14 cellular contexts compared by ENCODE assay signal in genomic region chr2:150853258-150853657, GRCh38.
DNase-seq lines count a peak whose midpoint lies in the region; ATAC-seq and TF ChIP-seq lines count a peak whose summit lies in the region.
"Had no signal": no experiment of that assay in that cellular context is flagged by ENCODE, and none has a peak within 500 bp of the region (broad histone marks: within the 10 kb centered on the region; RNA-seq: fewer than 3 reads in every experiment).

No MANE protein-coding gene starts in this region.

- TF ChIP-seq POLR2A in IMR-90 (IDR thresholded peaks at IDR 0.05; ENCODE audit: low read depth, low read length) = no peak

- H3K23ac ChIP-seq in IMR-90 (ENCODE audit: low read depth, low read length) = no peak overlapping the region

- H2AK9ac ChIP-seq in IMR-90 (replicated peaks; ENCODE audit: low read depth, low read length, poor library complexity) = no peak overlapping the region

- H3K4me3 ChIP-seq in IMR-90 (ENCODE audit: insufficient read depth, low read depth, low read length) = no peak overlapping the region
- H3K4me3 ChIP-seq: A549 had no signal

- no peaks in the 10 kb centered on the region for H3K9me1 ChIP-seq in IMR-90 (ENCODE audit: insufficient read depth, low read length)

- in situ Hi-C loops in IMR-90 (cut with MboI; ENCODE audit: low sequenced_read_pairs) = no loop called here

- H2BK20ac ChIP-seq in IMR-90 (ENCODE audit: low read depth, low read length) = no peak overlapping the region

- no peak overlapping the region for H2AFZ ChIP-seq in IMR-90 (replicated peaks; ENCODE audit: low read length, poor library complexity)

- no peaks in the 10 kb centered on the region for H4K20me1 ChIP-seq in IMR-90 (ENCODE audit: insufficient read depth, low read length)

- no peak overlapping the region for H2BK120ac ChIP-seq in IMR-90 (ENCODE audit: low read depth, low read length)

- no peak overlapping the region for H4K5ac ChIP-seq in IMR-90 (ENCODE audit: low read depth, low read length)

- H4K91ac ChIP-seq in IMR-90 (ENCODE audit: insufficient read depth, low read depth, low read length) = no peak overlapping the region

- no peak overlapping the region for H3K9ac ChIP-seq in IMR-90 (ENCODE audit: low read depth, low read length)

- TF ChIP-seq CTCF in IMR-90 (conservative IDR thresholded peaks at IDR 0.05; ENCODE audit: low read depth, low read length) (no peak), nephron (IDR thresholded peaks at IDR 0.05; ENCODE audit: unreplicated experiment in 3 of 3) (no peak), type B pancreatic cell (conservative IDR thresholded peaks at IDR 0.05) (no peak)

- POLR2A ChIA-PET in IMR-90 (lab: Charles Lee; ENCODE audit: unreplicated experiment) = no interaction called here

- no peak overlapping the region for H2AK5ac ChIP-seq in IMR-90 (ENCODE audit: low read depth, low read length)

- no peak for TF ChIP-seq RAD21 in IMR-90 (IDR thresholded peaks at IDR 0.05; ENCODE audit: low read length)

- H3K27me3 Mint-ChIP-seq in nephron (ENCODE audit: low read depth) (no peaks in the 10 kb centered on the region), type B pancreatic cell (no peaks in the 10 kb centered on the region)
- H3K27me3 Mint-ChIP-seq: IgD-negative memory B cell had no signal

- H3K27ac Mint-ChIP-seq in nephron (peak overlapping the region; percentile 46 to 79 (median 69)), type B pancreatic cell (peak overlapping the region; percentile 32)
- H3K27ac Mint-ChIP-seq: CD8-positive, alpha-beta T cell; IgD-negative memory B cell had no signal

- no peak overlapping the region for H3K56ac ChIP-seq in IMR-90 (ENCODE audit: extremely low read depth, insufficient read depth, low read length)

- H3K14ac ChIP-seq in IMR-90 (replicated peaks; ENCODE audit: low read depth, low read length) = no peak overlapping the region

- H2BK5ac ChIP-seq in IMR-90 (ENCODE audit: low read depth, low read length, poor library complexity, severe bottlenecking) = no peak overlapping the region

- ATAC-seq in IMR-90 (ENCODE audit: low read depth) (peak; percentile 61), HG02973 (IDR thresholded peaks at IDR 0.05; ENCODE audit: unreplicated experiment) (no peak)
- ATAC-seq: A549; CD8-positive, alpha-beta T cell had no signal

- no TSS peak for BruUV-seq in IMR-90 (replicated peaks; lab: Mats Ljungman, UMichigan)

- H4K8ac ChIP-seq in IMR-90 (ENCODE audit: low read depth in 2 of 2, low read length in 2 of 2) = no peak overlapping the region

- H3K79me1 ChIP-seq in IMR-90 (ENCODE audit: low read depth in 1 of 2, low read length in 2 of 2) = no peaks in the 10 kb centered on the region

- peak overlapping the region; percentile 35; the same call in 1 of the 2 replicates for H3K18ac ChIP-seq in IMR-90 (ENCODE audit: low read depth, low read length)

- H3K36me3 ChIP-seq in IMR-90 (ENCODE audit: control insufficient read depth, insufficient read depth, low read length) = no peaks in the 10 kb centered on the region

- H3K36me3 Mint-ChIP-seq in nephron (ENCODE audit: low read depth) (no peaks in the 10 kb centered on the region), type B pancreatic cell (no peaks in the 10 kb centered on the region)
- H3K36me3 Mint-ChIP-seq: CD14-positive monocyte; CD8-positive, alpha-beta T cell; IgD-negative memory B cell had no signal

- H3K4me3 Mint-ChIP-seq in nephron (no peak overlapping the region), type B pancreatic cell (no peak overlapping the region)
- H3K4me3 Mint-ChIP-seq: CD14-positive monocyte; CD8-positive, alpha-beta T cell had no signal

- H3K27me3 ChIP-seq in IMR-90 (ENCODE audit: control insufficient read depth, insufficient read depth, low read length) = no peaks in the 10 kb centered on the region

- peaks cover 2% of the 10 kb centered on the region; the same call in 1 of the 2 replicates for H3K4me1 ChIP-seq in IMR-90 (ENCODE audit: control insufficient read depth, insufficient read depth, low read length)
- H3K4me1 ChIP-seq: A549, Caco-2 had no signal

- H3K9me3 ChIP-seq in IMR-90 (ENCODE audit: control insufficient read depth, insufficient read depth, low read length) = peaks cover 4% of the 10 kb centered on the region
- H3K9me3 ChIP-seq: A549, Caco-2 had no signal

- H3K4me1 Mint-ChIP-seq in nephron = peaks cover 9% of the 10 kb centered on the region
- peaks cover 8% of the 10 kb centered on the region for H3K4me1 Mint-ChIP-seq in type B pancreatic cell (ENCODE audit: unreplicated experiment)
- H3K4me1 Mint-ChIP-seq: CD14-positive monocyte, IgD-negative memory B cell had no signal

- H3K27ac ChIP-seq in IMR-90 (ENCODE audit: insufficient read depth, low read length) = no peak overlapping the region
- H3K27ac ChIP-seq: A549 had no signal

- dilution Hi-C loops in IMR-90 (cut with HindIII; ENCODE audit: low sequenced_read_pairs, unreplicated experiment) = no loop called here

- no peak overlapping the region for H3K4me2 ChIP-seq in IMR-90 (ENCODE audit: low read depth, low read length)
- H3K4me2 ChIP-seq: A549 had no signal

- CTCF ChIA-PET in IMR-90 (lab: Yijun Ruan, JAX) = interaction anchor here (0.5 kb wide), 1 partner anchor 170 kb away, joined by 5 read pairs; no protein-coding TSS in a partner anchor

- DNase-seq in IMR-90 (no peak), foreskin melanocyte (peak; percentile 88), type B pancreatic cell (ENCODE audit: extremely low spot score, unreplicated experiment) (no peak), NCI-H2171 treated with DMSO at 0.1 percent for 48 hours (lab: John Stamatoyannopoulos, UW) (no peak), AG20443 (ENCODE audit: low spot score) (no peak)
- DNase-seq: Caco-2; CD8-positive, alpha-beta T cell; GF-D8; H7 had no signal

- intact Hi-C loops in IMR-90 (cut with micrococcal nuclease) = no loop called here

- peaks cover 7% of the 10 kb centered on the region for H3K9me3 Mint-ChIP-seq in nephron
- peaks cover 9% of the 10 kb centered on the region for H3K9me3 Mint-ChIP-seq in type B pancreatic cell
- H3K9me3 Mint-ChIP-seq: CD8-positive, alpha-beta T cell had no signal

- no peak overlapping the region for H2BK15ac ChIP-seq in IMR-90 (ENCODE audit: low read depth, low read length)

- WGBS in IMR-90 (ENCODE audit: extremely low coverage in 2 of 2, insufficient read length in 1 of 2), 2 experiments = no CpG with 5 or more reads among the region's 2 CpGs

- no peak overlapping the region for H3K4ac ChIP-seq in IMR-90 (ENCODE audit: low read depth, low read length)

TF ChIP-seq in IMR-90, 13 proteins besides CTCF, POLR2A, EP300 and RAD21:
- TF ChIP-seq NFE2L2 (IDR thresholded peaks at IDR 0.05; ENCODE audit: low read depth, low read length) = no peak
